8 cellular contexts compared by ENCODE assay signal in genomic region chr13:98577823-98578285, GRCh38. TPM values are rescaled to one million over a fixed set of nuclear protein-coding genes. Genes with fewer than 3 reads are reported as not detected.
DNase-seq lines count a peak whose midpoint lies in the region; ATAC-seq and TF ChIP-seq lines count a peak whose summit lies in the region.

No MANE protein-coding gene starts in this region.

- H3K9me3 ChIP-seq in adrenal gland (replicated peaks in 1 of 3) (no peaks in the 10 kb centered on the region), testis (no peaks in the 10 kb centered on the region)

- H3K36me3 ChIP-seq in adrenal gland (replicated peaks in 1 of 2), result no peaks in the 10 kb centered on the region
- no peaks in the 10 kb centered on the region for H3K36me3 ChIP-seq in testis (ENCODE audit: low read depth, missing control alignments)

- peaks cover 0 to 33% of the 10 kb centered on the region in 2 donors for H3K4me1 ChIP-seq in adrenal gland (replicated peaks in 1 of 2)
- H3K4me1 ChIP-seq in testis, result peaks cover 21% of the 10 kb centered on the region

- H3K27ac ChIP-seq in adrenal gland, result peak overlapping the region; percentile 45 to 100 (median 96)
- peak overlapping the region; percentile 92 to 98 for H3K27ac ChIP-seq in testis

- H3K27me3 ChIP-seq in adrenal gland, result no peaks in the 10 kb centered on the region
- H3K27me3 ChIP-seq in testis, result no peaks in the 10 kb centered on the region

- ATAC-seq in esophagus mucosa, result no peak

- WGBS in adrenal gland, 4 donors, result 36 to 42% (median 39%) methylated on average over 14 of the region's 14 CpGs
- 21 to 25% methylated on average over 14 of the region's 14 CpGs for WGBS in testis, 2 donors

- peak; percentile 51 for DNase-seq in NCI-H82 (lab: John Stamatoyannopoulos, UW)
- no peak for DNase-seq in NCI-H82 treated with DMSO at 0.1 percent for 48 hours (lab: John Stamatoyannopoulos, UW; ENCODE audit: unreplicated experiment)
- DNase-seq in adrenal gland, result no peak
- peak; percentile 33 for DNase-seq in kidney tubule cell (ENCODE audit: low spot score)
- DNase-seq in testis, result no peak
- no peak for DNase-seq in GDM1 (lab: John Stamatoyannopoulos, UW)
- no peak for DNase-seq in dermis blood vessel endothelial cell

- TF ChIP-seq CTCF in adrenal gland (IDR thresholded peaks at IDR 0.05) (no peak), testis (IDR thresholded peaks at IDR 0.05) (no peak)

- no peak for TF ChIP-seq POLR2A in adrenal gland (IDR thresholded peaks at IDR 0.05)
- TF ChIP-seq POLR2A in testis (IDR thresholded peaks at IDR 0.05), result no peak

- peak overlapping the region; percentile 5 to 96 (median 36) for H3K4me3 ChIP-seq in adrenal gland
- H3K4me3 ChIP-seq in testis, result peak overlapping the region; percentile 61 to 73

- intact Hi-C loops in adrenal gland (cut with DNase I) (loop anchor here in 1 of 2 donors (10.0 kb wide), 2 partner anchors 53 to 93 kb away; no protein-coding TSS in a partner anchor), testis (cut with DNase I; ENCODE audit: low total_unique reads) (loop anchor here (10.0 kb wide), 1 partner anchor 103 kb away; no protein-coding TSS in a partner anchor)

RNA-seq across cellular contexts. Expression of gene STK24, which starts 0.9 kb away (rescaled TPM):
- total RNA-seq in adrenal gland (10 to 100 TPM; 35.9 to 72.2 (median 58.7) TPM), testis (100 to 1,000 TPM; 151 to 172 TPM), esophagus mucosa (139 TPM), dermis blood vessel endothelial cell (40.8 and 69.6 TPM in 2 replicates)
- polyA plus RNA-seq in adrenal gland (10 to 100 TPM; 17.7 to 69.6 (median 26.3) TPM), testis (ENCODE audit: insufficient read depth, low read depth, low replicate concordance) (97.4 TPM)

Comparison
In these comparisons a context has a peak if more than half of its experiments do, and no peak if none do; other contexts are left out.
1. DNase-seq: peak in NCI-H82 (single experiment) and kidney tubule cell (single experiment); none in NCI-H82 treated with DMSO at 0.1 percent for 48 hours (single experiment), adrenal gland (0 of 7), testis (single experiment), GDM1 (single experiment) and dermis blood vessel endothelial cell (single experiment).